ENCODE assay signal across 1 cellular context in genomic region chr12:56601503-56601902, GRCh38.
TF ChIP-seq lines count a peak whose summit lies in the region.

No MANE protein-coding gene starts in this region.

TF ChIP-seq in GM23338, 12 proteins besides CTCF, POLR2A, EP300 and RAD21 (continued from another document):
- TF ChIP-seq, protein P1, sequence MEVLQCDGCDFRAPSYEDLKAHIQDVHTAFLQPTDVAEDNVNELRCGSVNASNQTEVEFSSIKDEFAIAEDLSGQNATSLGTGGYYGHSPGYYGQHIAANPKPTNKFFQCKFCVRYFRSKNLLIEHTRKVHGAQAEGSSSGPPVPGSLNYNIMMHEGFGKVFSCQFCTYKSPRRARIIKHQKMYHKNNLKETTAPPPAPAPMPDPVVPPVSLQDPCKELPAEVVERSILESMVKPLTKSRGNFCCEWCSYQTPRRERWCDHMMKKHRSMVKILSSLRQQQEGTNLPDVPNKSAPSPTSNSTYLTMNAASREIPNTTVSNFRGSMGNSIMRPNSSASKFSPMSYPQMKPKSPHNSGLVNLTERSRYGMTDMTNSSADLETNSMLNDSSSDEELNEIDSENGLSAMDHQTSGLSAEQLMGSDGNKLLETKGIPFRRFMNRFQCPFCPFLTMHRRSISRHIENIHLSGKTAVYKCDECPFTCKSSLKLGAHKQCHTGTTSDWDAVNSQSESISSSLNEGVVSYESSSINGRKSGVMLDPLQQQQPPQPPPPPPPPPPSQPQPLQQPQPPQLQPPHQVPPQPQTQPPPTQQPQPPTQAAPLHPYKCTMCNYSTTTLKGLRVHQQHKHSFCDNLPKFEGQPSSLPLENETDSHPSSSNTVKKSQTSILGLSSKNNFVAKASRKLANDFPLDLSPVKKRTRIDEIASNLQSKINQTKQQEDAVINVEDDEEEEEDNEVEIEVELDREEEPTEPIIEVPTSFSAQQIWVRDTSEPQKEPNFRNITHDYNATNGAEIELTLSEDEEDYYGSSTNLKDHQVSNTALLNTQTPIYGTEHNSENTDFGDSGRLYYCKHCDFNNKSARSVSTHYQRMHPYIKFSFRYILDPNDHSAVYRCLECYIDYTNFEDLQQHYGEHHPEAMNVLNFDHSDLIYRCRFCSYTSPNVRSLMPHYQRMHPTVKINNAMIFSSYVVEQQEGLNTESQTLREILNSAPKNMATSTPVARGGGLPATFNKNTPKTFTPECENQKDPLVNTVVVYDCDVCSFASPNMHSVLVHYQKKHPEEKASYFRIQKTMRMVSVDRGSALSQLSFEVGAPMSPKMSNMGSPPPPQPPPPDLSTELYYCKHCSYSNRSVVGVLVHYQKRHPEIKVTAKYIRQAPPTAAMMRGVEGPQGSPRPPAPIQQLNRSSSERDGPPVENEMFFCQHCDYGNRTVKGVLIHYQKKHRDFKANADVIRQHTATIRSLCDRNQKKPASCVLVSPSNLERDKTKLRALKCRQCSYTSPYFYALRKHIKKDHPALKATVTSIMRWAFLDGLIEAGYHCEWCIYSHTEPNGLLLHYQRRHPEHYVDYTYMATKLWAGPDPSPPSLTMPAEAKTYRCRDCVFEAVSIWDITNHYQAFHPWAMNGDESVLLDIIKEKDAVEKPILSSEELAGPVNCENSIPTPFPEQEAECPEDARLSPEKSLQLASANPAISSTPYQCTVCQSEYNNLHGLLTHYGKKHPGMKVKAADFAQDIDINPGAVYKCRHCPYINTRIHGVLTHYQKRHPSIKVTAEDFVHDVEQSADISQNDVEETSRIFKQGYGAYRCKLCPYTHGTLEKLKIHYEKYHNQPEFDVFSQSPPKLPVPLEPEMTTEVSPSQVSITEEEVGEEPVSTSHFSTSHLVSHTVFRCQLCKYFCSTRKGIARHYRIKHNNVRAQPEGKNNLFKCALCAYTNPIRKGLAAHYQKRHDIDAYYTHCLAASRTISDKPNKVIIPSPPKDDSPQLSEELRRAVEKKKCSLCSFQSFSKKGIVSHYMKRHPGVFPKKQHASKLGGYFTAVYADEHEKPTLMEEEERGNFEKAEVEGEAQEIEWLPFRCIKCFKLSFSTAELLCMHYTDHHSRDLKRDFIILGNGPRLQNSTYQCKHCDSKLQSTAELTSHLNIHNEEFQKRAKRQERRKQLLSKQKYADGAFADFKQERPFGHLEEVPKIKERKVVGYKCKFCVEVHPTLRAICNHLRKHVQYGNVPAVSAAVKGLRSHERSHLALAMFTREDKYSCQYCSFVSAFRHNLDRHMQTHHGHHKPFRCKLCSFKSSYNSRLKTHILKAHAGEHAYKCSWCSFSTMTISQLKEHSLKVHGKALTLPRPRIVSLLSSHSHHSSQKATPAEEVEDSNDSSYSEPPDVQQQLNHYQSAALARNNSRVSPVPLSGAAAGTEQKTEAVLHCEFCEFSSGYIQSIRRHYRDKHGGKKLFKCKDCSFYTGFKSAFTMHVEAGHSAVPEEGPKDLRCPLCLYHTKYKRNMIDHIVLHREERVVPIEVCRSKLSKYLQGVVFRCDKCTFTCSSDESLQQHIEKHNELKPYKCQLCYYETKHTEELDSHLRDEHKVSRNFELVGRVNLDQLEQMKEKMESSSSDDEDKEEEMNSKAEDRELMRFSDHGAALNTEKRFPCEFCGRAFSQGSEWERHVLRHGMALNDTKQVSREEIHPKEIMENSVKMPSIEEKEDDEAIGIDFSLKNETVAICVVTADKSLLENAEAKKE (CRISPR knock-in tag; IDR thresholded peaks at IDR 0.05): no peak
- TF ChIP-seq STAT1 (IDR thresholded peaks at IDR 0.05; ENCODE audit: unreplicated experiment): no peak
TF ChIP-seq in GM23338: peak in this region for 0.
